17 cellular contexts compared by ENCODE assay signal in the genomic region with DNA sequence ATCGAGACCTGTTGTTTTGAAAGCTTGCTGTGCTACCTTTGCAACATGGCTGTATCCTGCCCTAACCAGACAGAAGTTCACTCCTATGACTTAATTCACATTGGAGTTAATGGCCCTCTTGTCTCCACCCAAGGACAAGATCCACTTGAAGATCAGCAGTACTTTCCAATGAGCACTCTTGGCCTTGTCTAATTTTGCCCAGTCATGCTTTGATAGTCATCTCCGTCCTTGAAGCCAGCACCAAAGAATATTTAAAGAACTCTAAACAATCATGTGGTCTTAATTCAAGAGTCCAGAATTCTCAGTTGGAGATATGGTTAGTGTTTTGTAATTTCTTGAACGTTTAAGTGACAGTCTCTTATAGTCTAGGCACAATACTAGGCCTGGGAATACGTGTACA.
DNase-seq lines count a peak whose midpoint lies in the region; ATAC-seq and TF ChIP-seq lines count a peak whose summit lies in the region.
"Had no signal": no experiment of that assay in that cellular context is flagged by ENCODE, and none has a peak within 500 bp of the region (broad histone marks: within the 10 kb centered on the region; RNA-seq: fewer than 3 reads in every experiment).

No MANE protein-coding gene starts in this region.

- peaks cover 21% of the 10 kb centered on the region for H3K9me3 Mint-ChIP-seq in activated T-helper 1 cell treated with anti-CD3 and anti-CD28 coated beads, Interleukin-12 subunit alpha, Interleukin-12 subunit beta, Interleukin-2, Interleukin-4 antibody, amounts not matched to agents 30 ng/mL and 10 ng/mL and 1 ng/mL, durations not matched to agents 14 hours and 24 hours and 36 hours

- no peak overlapping the region for H2AK5ac ChIP-seq in IMR-90 (ENCODE audit: low read depth, low read length)

- no peak overlapping the region for H3K27ac ChIP-seq in IMR-90 (ENCODE audit: insufficient read depth, low read length)
- H3K27ac ChIP-seq in left lung = no peak overlapping the region
- H3K27ac ChIP-seq: BLaER1, C4-2B had no signal

- no peaks in the 10 kb centered on the region for H3K9me1 ChIP-seq in IMR-90 (ENCODE audit: insufficient read depth, low read length)

- H4K5ac ChIP-seq in IMR-90 (ENCODE audit: low read depth, low read length) = no peak overlapping the region

- H4K8ac ChIP-seq in IMR-90 (ENCODE audit: low read depth in 2 of 2, low read length in 2 of 2) = no peak overlapping the region

- H3K9me3 ChIP-seq in IMR-90 (ENCODE audit: control insufficient read depth, insufficient read depth, low read length) = peaks cover 12% of the 10 kb centered on the region
- H3K9me3 ChIP-seq in left lung = no peaks in the 10 kb centered on the region
- H3K9me3 ChIP-seq: BLaER1, Caco-2, HAP-1 had no signal

- CTCF ChIA-PET in IMR-90 (lab: Yijun Ruan, JAX) = no interaction called here

- H3K18ac ChIP-seq in IMR-90 (ENCODE audit: low read depth, low read length) = no peak overlapping the region

- H3K27ac Mint-ChIP-seq in activated T-helper 1 cell treated with anti-CD3 and anti-CD28 coated beads, Interleukin-12 subunit alpha, Interleukin-12 subunit beta, Interleukin-2, Interleukin-4 antibody, amounts not matched to agents 30 ng/mL and 10 ng/mL and 1 ng/mL, durations not matched to agents 14 hours and 24 hours and 36 hours = no peak overlapping the region
- H3K27ac Mint-ChIP-seq: B cell; CD4-positive, CD25-positive, alpha-beta regulatory T cell; CD8-positive, alpha-beta T cell; HFFc6 had no signal

- no peak overlapping the region for H4K91ac ChIP-seq in IMR-90 (ENCODE audit: insufficient read depth, low read depth, low read length)

- DNase-seq in DMS79 (lab: John Stamatoyannopoulos, UW) = peak; percentile 90
- DNase-seq in IMR-90 = no peak
- no peak for DNase-seq in left lung
- no peak for DNase-seq in stimulated activated CD4-positive, alpha-beta T cell treated with anti-CD3 and anti-CD28 coated beads, Interleukin-2, amount 100 ng/mL, for 48 hours
- no peak for DNase-seq in activated T-helper 1 cell treated with anti-CD3 and anti-CD28 coated beads, Interleukin-12 subunit alpha, Interleukin-12 subunit beta, Interleukin-2, Interleukin-4 antibody, amounts not matched to agents 30 ng/mL and 10 ng/mL and 1 ng/mL, durations not matched to agents 14 hours and 24 hours and 36 hours (ENCODE audit: low spot score)
- DNase-seq: Caco-2; CD4-positive, CD25-positive, alpha-beta regulatory T cell; CD8-positive, alpha-beta T cell; DMS153; HFFc6 had no signal

- H3K36me3 ChIP-seq in IMR-90 (ENCODE audit: control insufficient read depth, insufficient read depth, low read length) = no peaks in the 10 kb centered on the region
- H3K36me3 ChIP-seq in left lung = no peaks in the 10 kb centered on the region
- H3K36me3 ChIP-seq: BLaER1, HAP-1 had no signal

- TF ChIP-seq RAD21 in IMR-90 (IDR thresholded peaks at IDR 0.05; ENCODE audit: low read length) = no peak

- no peak overlapping the region for H2BK5ac ChIP-seq in IMR-90 (ENCODE audit: low read depth, low read length, poor library complexity, severe bottlenecking)

- no peak overlapping the region for H3K56ac ChIP-seq in IMR-90 (ENCODE audit: extremely low read depth, insufficient read depth, low read length)

- no peak for ATAC-seq in IMR-90 (ENCODE audit: low read depth)
- peak; percentile 48 for ATAC-seq in left lung
- ATAC-seq in HG03159 (IDR thresholded peaks at IDR 0.05; ENCODE audit: unreplicated experiment) = no peak
- ATAC-seq: CD8-positive, alpha-beta T cell; GM12878; GM23338 had no signal

- H3K27me3 ChIP-seq in IMR-90 (ENCODE audit: control insufficient read depth, insufficient read depth, low read length) (no peaks in the 10 kb centered on the region), left lung (no peaks in the 10 kb centered on the region)
- H3K27me3 ChIP-seq: BLaER1 had no signal

- no peak for TF ChIP-seq POLR2A in IMR-90 (IDR thresholded peaks at IDR 0.05; ENCODE audit: low read depth, low read length)

- H3K14ac ChIP-seq in IMR-90 (replicated peaks; ENCODE audit: low read depth, low read length) = no peak overlapping the region

- dilution Hi-C loops in IMR-90 (cut with HindIII; ENCODE audit: low sequenced_read_pairs, unreplicated experiment) = no loop called here

- H3K4me1 ChIP-seq in IMR-90 (ENCODE audit: control insufficient read depth, insufficient read depth, low read length) (no peaks in the 10 kb centered on the region), left lung (no peaks in the 10 kb centered on the region)
- H3K4me1 ChIP-seq: BLaER1, Caco-2, HAP-1 had no signal

- BruUV-seq in IMR-90 (replicated peaks; lab: Mats Ljungman, UMichigan) = no TSS peak

- no peaks in the 10 kb centered on the region for H3K4me1 Mint-ChIP-seq in activated T-helper 1 cell treated with anti-CD3 and anti-CD28 coated beads, Interleukin-12 subunit alpha, Interleukin-12 subunit beta, Interleukin-2, Interleukin-4 antibody, amounts not matched to agents 30 ng/mL and 10 ng/mL and 1 ng/mL, durations not matched to agents 14 hours and 24 hours and 36 hours (ENCODE audit: low read depth)
- H3K4me1 Mint-ChIP-seq: B cell; CD4-positive, CD25-positive, alpha-beta regulatory T cell had no signal

- in situ Hi-C loops in IMR-90 (cut with MboI; ENCODE audit: low sequenced_read_pairs) = no loop called here

- no peaks in the 10 kb centered on the region for H3K79me1 ChIP-seq in IMR-90 (ENCODE audit: low read depth in 1 of 2, low read length in 2 of 2)

- TF ChIP-seq CTCF in IMR-90 (conservative IDR thresholded peaks at IDR 0.05; ENCODE audit: low read depth, low read length) = no peak
- no peak for TF ChIP-seq CTCF in left lung (IDR thresholded peaks at IDR 0.05)

- no peak overlapping the region for H3K23ac ChIP-seq in IMR-90 (ENCODE audit: low read depth, low read length)

- no peak overlapping the region for H3K4ac ChIP-seq in IMR-90 (ENCODE audit: low read depth, low read length)

- H2BK15ac ChIP-seq in IMR-90 (ENCODE audit: low read depth, low read length) = no peak overlapping the region

- intact Hi-C loops in IMR-90 (cut with micrococcal nuclease) = no loop called here
- intact Hi-C loops in left lung (cut with DNase I) = no loop called here
- intact Hi-C loops in activated T-helper 1 cell treated with anti-CD3 and anti-CD28 coated beads, Interleukin-12 subunit alpha, Interleukin-12 subunit beta, Interleukin-2, Interleukin-4 antibody, amounts not matched to agents 30 ng/mL and 10 ng/mL and 1 ng/mL, durations not matched to agents 14 hours and 24 hours and 36 hours (cut with micrococcal nuclease) = no loop called here

- H3K36me3 Mint-ChIP-seq in activated T-helper 1 cell treated with anti-CD3 and anti-CD28 coated beads, Interleukin-12 subunit alpha, Interleukin-12 subunit beta, Interleukin-2, Interleukin-4 antibody, amounts not matched to agents 30 ng/mL and 10 ng/mL and 1 ng/mL, durations not matched to agents 14 hours and 24 hours and 36 hours (ENCODE audit: low read depth) = no peaks in the 10 kb centered on the region
- H3K36me3 Mint-ChIP-seq: CD4-positive, CD25-positive, alpha-beta regulatory T cell; CD8-positive, alpha-beta T cell had no signal

- H3K9ac ChIP-seq in IMR-90 (ENCODE audit: low read depth, low read length) = no peak overlapping the region
- H3K9ac ChIP-seq: BLaER1 had no signal

- no CpG with 5 or more reads among the region's 4 CpGs for WGBS in IMR-90 (ENCODE audit: extremely low coverage in 2 of 2, insufficient read length in 1 of 2), 2 experiments

- H2BK20ac ChIP-seq in IMR-90 (ENCODE audit: low read depth, low read length) = no peak overlapping the region

- POLR2A ChIA-PET in IMR-90 (lab: Charles Lee; ENCODE audit: unreplicated experiment) = no interaction called here

- no peak overlapping the region for H3K4me3 ChIP-seq in IMR-90 (ENCODE audit: insufficient read depth, low read depth, low read length)
- H3K4me3 ChIP-seq in left lung = no peak overlapping the region
- H3K4me3 ChIP-seq: BLaER1, GM12878, GM23338, HAP-1 had no signal

- no peak overlapping the region for H3K4me3 Mint-ChIP-seq in activated T-helper 1 cell treated with anti-CD3 and anti-CD28 coated beads, Interleukin-12 subunit alpha, Interleukin-12 subunit beta, Interleukin-2, Interleukin-4 antibody, amounts not matched to agents 30 ng/mL and 10 ng/mL and 1 ng/mL, durations not matched to agents 14 hours and 24 hours and 36 hours
- H3K4me3 Mint-ChIP-seq: B cell; CD4-positive, CD25-positive, alpha-beta regulatory T cell; CD8-positive, alpha-beta T cell; GM23338; HFFc6 had no signal

- no peak overlapping the region for H2AFZ ChIP-seq in IMR-90 (replicated peaks; ENCODE audit: low read length, poor library complexity)
- H2AFZ ChIP-seq: GM23338 had no signal

- H4K20me1 ChIP-seq in IMR-90 (ENCODE audit: insufficient read depth, low read length) = no peaks in the 10 kb centered on the region
- H4K20me1 ChIP-seq: BLaER1 had no signal

- H3K27me3 Mint-ChIP-seq in activated T-helper 1 cell treated with anti-CD3 and anti-CD28 coated beads, Interleukin-12 subunit alpha, Interleukin-12 subunit beta, Interleukin-2, Interleukin-4 antibody, amounts not matched to agents 30 ng/mL and 10 ng/mL and 1 ng/mL, durations not matched to agents 14 hours and 24 hours and 36 hours (ENCODE audit: insufficient read depth) = no peaks in the 10 kb centered on the region
- H3K27me3 Mint-ChIP-seq: B cell; CD4-positive, CD25-positive, alpha-beta regulatory T cell had no signal

- no peak overlapping the region for H3K4me2 ChIP-seq in IMR-90 (ENCODE audit: low read depth, low read length)
- H3K4me2 ChIP-seq: BLaER1, GM23338 had no signal

- H2BK120ac ChIP-seq in IMR-90 (ENCODE audit: low read depth, low read length) = no peak overlapping the region

- H2AK9ac ChIP-seq in IMR-90 (replicated peaks; ENCODE audit: low read depth, low read length, poor library complexity) = no peak overlapping the region

TF ChIP-seq in IMR-90, 13 proteins besides CTCF, POLR2A, EP300 and RAD21:
- TF ChIP-seq, protein P1, sequence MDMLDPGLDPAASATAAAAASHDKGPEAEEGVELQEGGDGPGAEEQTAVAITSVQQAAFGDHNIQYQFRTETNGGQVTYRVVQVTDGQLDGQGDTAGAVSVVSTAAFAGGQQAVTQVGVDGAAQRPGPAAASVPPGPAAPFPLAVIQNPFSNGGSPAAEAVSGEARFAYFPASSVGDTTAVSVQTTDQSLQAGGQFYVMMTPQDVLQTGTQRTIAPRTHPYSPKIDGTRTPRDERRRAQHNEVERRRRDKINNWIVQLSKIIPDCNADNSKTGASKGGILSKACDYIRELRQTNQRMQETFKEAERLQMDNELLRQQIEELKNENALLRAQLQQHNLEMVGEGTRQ (IDR thresholded peaks at IDR 0.05; ENCODE audit: low read depth, low read length) = no peak
- TF ChIP-seq NFE2L2 (IDR thresholded peaks at IDR 0.05; ENCODE audit: low read depth, low read length) = peak; percentile 30; the same call in 1 of the 2 replicates
